ENCODE assay signal across 26 cellular contexts in the genomic region with DNA sequence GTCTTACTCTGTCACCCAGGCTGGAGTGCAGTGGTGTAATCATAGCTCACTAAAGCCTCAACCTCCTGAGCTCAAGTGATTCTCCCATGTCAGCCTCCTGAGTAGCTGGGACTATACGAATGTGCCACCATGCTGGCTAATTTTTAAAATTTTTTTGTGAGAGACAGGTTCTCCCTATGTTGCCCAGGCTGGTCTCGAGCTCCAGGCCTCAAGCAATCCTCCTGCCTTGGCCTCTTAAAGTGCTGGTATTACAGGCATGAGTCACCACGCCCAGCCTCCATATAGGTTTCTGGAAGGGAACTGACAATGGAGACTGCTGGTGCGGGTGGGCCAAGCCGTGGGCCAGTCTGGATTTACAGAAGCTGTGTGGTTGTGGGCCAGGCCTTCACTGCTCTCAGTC.
"Had no signal": no experiment of that assay in that cellular context is flagged by ENCODE, and none has a peak within 500 bp of the region (broad histone marks: within the 10 kb centered on the region; RNA-seq: fewer than 3 reads in every experiment).

No MANE protein-coding gene starts in this region.

- H3K27ac ChIP-seq: brain microvascular endothelial cell, coronary artery, esophagus muscularis mucosa, foreskin keratinocyte, gastrocnemius medialis, heart left ventricle had no signal

- DNase-seq: activated CD4-positive, alpha-beta memory T cell treated with anti-CD3 and anti-CD28 coated beads for 36 hours; activated CD4-positive, alpha-beta T cell treated with anti-CD3 and anti-CD28 coated beads for 36 hours; activated CD4-positive, alpha-beta T cell treated with anti-CD3 and anti-CD28 coated beads, Interleukin-2, amount 10 ng/mL, durations not matched to agents 24 days and 14 days; activated CD4-positive, CD25-positive, alpha-beta regulatory T cell; activated CD4-positive, CD25-positive, alpha-beta regulatory T cell treated with anti-CD3 and anti-CD28 coated beads, Interleukin-2, amount 50 U/mL, for 72 hours; activated CD8-positive, alpha-beta memory T cell treated with anti-CD3 and anti-CD28 coated beads, Interleukin-2, amount 10 ng/mL, durations not matched to agents 7 days and 5 days; activated CD8-positive, alpha-beta memory T cell treated with anti-CD3 and anti-CD28 coated beads, Interleukin-2, amount 50 U/mL, for 4 hours; activated CD8-positive, alpha-beta T cell treated with anti-CD3 and anti-CD28 coated beads, Interleukin-2, amount 10 ng/mL, durations not matched to agents 7 days and 5 days; activated gamma-delta T cell treated with Interleukin-2 at 50 U/mL for 16 hours; activated naive CD4-positive, alpha-beta T cell treated with anti-CD3 and anti-CD28 coated beads, Interleukin-2, amount 50 U/mL, for 16 hours; activated naive CD4-positive, alpha-beta T cell treated with Interleukin-2 at 50 U/mL for 16 hours; activated T-cell treated with anti-CD3 and anti-CD28 coated beads, Interleukin-2, amount 50 U/mL, for 1 hour; activated T-cell treated with anti-CD3 and anti-CD28 coated beads, Interleukin-2, amount 50 U/mL, for 48 hours; amniotic stem cell; anterior cingulate cortex; brain microvascular endothelial cell; effector CD4-positive, alpha-beta T cell; effector memory CD8-positive, alpha-beta T cell; erythroblast; foreskin keratinocyte; gastrocnemius medialis; glutamatergic neuron; heart left ventricle; T-helper 2 cell had no signal

- H3K36me3 ChIP-seq: brain microvascular endothelial cell, esophagus muscularis mucosa, gastrocnemius medialis, heart left ventricle had no signal

- H3K9me3 ChIP-seq: esophagus muscularis mucosa, gastrocnemius medialis had no signal

- H3K4me3 ChIP-seq: coronary artery, esophagus muscularis mucosa, gastrocnemius medialis, heart left ventricle had no signal

- ATAC-seq: activated CD4-positive, alpha-beta T cell treated with anti-CD3 and anti-CD28 coated beads for 36 hours; activated CD8-positive, alpha-beta memory T cell treated with anti-CD3 and anti-CD28 coated beads, Interleukin-2, amount 10 ng/mL, durations not matched to agents 7 days and 5 days; activated CD8-positive, alpha-beta T cell treated with anti-CD3 and anti-CD28 coated beads, Interleukin-2, amount 10 ng/mL, durations not matched to agents 7 days and 5 days; effector memory CD8-positive, alpha-beta T cell; foreskin keratinocyte; gastrocnemius medialis; heart left ventricle had no signal

- H3K4me1 ChIP-seq: esophagus muscularis mucosa, foreskin keratinocyte, gastrocnemius medialis, heart left ventricle had no signal

- H3K27me3 ChIP-seq: brain microvascular endothelial cell, foreskin keratinocyte, gastrocnemius medialis, heart left ventricle had no signal
